In genomic region chr1:67126111-67126746, GRCh38 we compare ENCODE assay signal across 1 cellular context.
TF ChIP-seq lines count a peak whose summit lies in the region.

No MANE protein-coding gene starts in this region.

TF ChIP-seq in endothelial cell of umbilical vein, 7 proteins besides CTCF, POLR2A, EP300 and RAD21:
- TF ChIP-seq POLR2AphosphoS5 (IDR thresholded peaks at IDR 0.05; ENCODE audit: insufficient read depth, low read depth, low read length) (no peak), EZH2 (IDR thresholded peaks at IDR 0.05; ENCODE audit: borderline replicate concordance, low read depth, low read length, severe bottlenecking) (no peak), FOS (IDR thresholded peaks at IDR 0.05; ENCODE audit: borderline replicate concordance, insufficient read depth, low read length) (no peak), GATA2 (IDR thresholded peaks at IDR 0.05; ENCODE audit: insufficient read depth, insufficient read length, low read depth, low read length) (no peak), MAX (IDR thresholded peaks at IDR 0.05; ENCODE audit: insufficient read depth, insufficient read length) (no peak)
